ENCODE assay signal across 8 cellular contexts in genomic region chr16:57446530-57447141, GRCh38. TPM values are rescaled to one million over a fixed set of nuclear protein-coding genes. Genes with fewer than 3 reads are reported as not detected.
DNase-seq lines count a peak whose midpoint lies in the region; ATAC-seq, FAIRE-seq and TF ChIP-seq lines count a peak whose summit lies in the region.

No MANE protein-coding gene starts in this region.

- H3K27ac ChIP-seq in duodenal mucosa (ENCODE audit: low read depth, low read length) (peak overlapping the region; percentile 76), substantia nigra (ENCODE audit: low read depth, low read length, poor library complexity, severe bottlenecking) (peak overlapping the region; percentile 86)

- H3K4me1 ChIP-seq in duodenal mucosa (ENCODE audit: control insufficient read depth in 1 of 2, insufficient read depth in 2 of 2, low read length in 2 of 2): peaks cover 15 to 22% of the 10 kb centered on the region in 2 donors

- H3K36me3 ChIP-seq in duodenal mucosa (ENCODE audit: control insufficient read depth in 1 of 2, insufficient read depth in 2 of 2, low read length in 2 of 2): peaks cover 0 to 9% of the 10 kb centered on the region in 2 donors

- FAIRE-seq in HTR-8/SVneo (lab: Jason Lieb, UNC): no peak

- H3K9ac ChIP-seq in duodenal mucosa (ENCODE audit: low read depth in 1 of 2, low read length in 2 of 2): peak overlapping the region; percentile 80 to 92

- peak; percentile 57 for DNase-seq in ELR (ENCODE audit: low read depth)
- DNase-seq in HTR-8/SVneo (ENCODE audit: insufficient read length, low spot score): peak; percentile 21
- peak; percentile 37 to 38 for DNase-seq in lung microvascular endothelial cell (ENCODE audit: low read depth in 2 of 2)
- peak in 8 of 49 donors; percentile 16 to 58 (median 44) for DNase-seq in substantia nigra (lab: John Stamatoyannopoulos, UW)
- no peak for DNase-seq in D341Med (ENCODE audit: low spot score)

- H3K9me3 ChIP-seq in duodenal mucosa (ENCODE audit: control insufficient read depth in 1 of 2, low read length in 2 of 2): no peaks in the 10 kb centered on the region

- ATAC-seq in GM21423 (IDR thresholded peaks at IDR 0.05; ENCODE audit: unreplicated experiment) (peak; percentile 18), SK-N-SH treated with all-trans-retinoic acid at 6 μM for 48 hours (peak; percentile 46)

- H3K27me3 ChIP-seq in duodenal mucosa (ENCODE audit: control insufficient read depth in 1 of 2, insufficient read depth in 2 of 2, low read length in 2 of 2): no peaks in the 10 kb centered on the region

- H3K4me3 ChIP-seq in duodenal mucosa (ENCODE audit: low read depth in 1 of 2, low read length in 2 of 2): peak overlapping the region; percentile 83 to 95

TF ChIP-seq in SK-N-SH treated with all-trans-retinoic acid at 6 μM for 48 hours, 23 proteins besides CTCF, POLR2A, EP300 and RAD21:
- TF ChIP-seq ZFP30 (CRISPR knock-in tag; IDR thresholded peaks at IDR 0.05) (no peak), ESRRG (CRISPR knock-in tag; IDR thresholded peaks at IDR 0.05) (0 out of 2 replicates have a peak, but pooled peaks have one; percentile 33)
TF ChIP-seq in SK-N-SH treated with all-trans-retinoic acid at 6 μM for 48 hours: peak in this region for 1.

RNA-seq across cellular contexts. Expression of gene CIAPIN1, which starts 0.5 kb away (rescaled TPM):
- total RNA-seq in lung microvascular endothelial cell: 60.4 and 60.9 TPM in 2 replicates

RNA-seq across cellular contexts. Expression of gene COQ9, which starts 0.6 kb away (rescaled TPM):
- total RNA-seq in lung microvascular endothelial cell: 32.7 and 55.8 TPM in 2 replicates

RNA-seq across cellular contexts. Expression of gene POLR2C, which starts 15.8 kb away (rescaled TPM):
- 95.9 and 96.0 TPM in 2 replicates for total RNA-seq in lung microvascular endothelial cell

RNA-seq across cellular contexts. Expression of gene DOK4, which starts 39.7 kb away (rescaled TPM):
- 13.9 and 15.0 TPM in 2 replicates for total RNA-seq in lung microvascular endothelial cell

RNA-seq across cellular contexts. Expression of gene CCL17, which starts 42.1 kb away (rescaled TPM):
- not detected in 2 replicates for total RNA-seq in lung microvascular endothelial cell
